In the genomic region with DNA sequence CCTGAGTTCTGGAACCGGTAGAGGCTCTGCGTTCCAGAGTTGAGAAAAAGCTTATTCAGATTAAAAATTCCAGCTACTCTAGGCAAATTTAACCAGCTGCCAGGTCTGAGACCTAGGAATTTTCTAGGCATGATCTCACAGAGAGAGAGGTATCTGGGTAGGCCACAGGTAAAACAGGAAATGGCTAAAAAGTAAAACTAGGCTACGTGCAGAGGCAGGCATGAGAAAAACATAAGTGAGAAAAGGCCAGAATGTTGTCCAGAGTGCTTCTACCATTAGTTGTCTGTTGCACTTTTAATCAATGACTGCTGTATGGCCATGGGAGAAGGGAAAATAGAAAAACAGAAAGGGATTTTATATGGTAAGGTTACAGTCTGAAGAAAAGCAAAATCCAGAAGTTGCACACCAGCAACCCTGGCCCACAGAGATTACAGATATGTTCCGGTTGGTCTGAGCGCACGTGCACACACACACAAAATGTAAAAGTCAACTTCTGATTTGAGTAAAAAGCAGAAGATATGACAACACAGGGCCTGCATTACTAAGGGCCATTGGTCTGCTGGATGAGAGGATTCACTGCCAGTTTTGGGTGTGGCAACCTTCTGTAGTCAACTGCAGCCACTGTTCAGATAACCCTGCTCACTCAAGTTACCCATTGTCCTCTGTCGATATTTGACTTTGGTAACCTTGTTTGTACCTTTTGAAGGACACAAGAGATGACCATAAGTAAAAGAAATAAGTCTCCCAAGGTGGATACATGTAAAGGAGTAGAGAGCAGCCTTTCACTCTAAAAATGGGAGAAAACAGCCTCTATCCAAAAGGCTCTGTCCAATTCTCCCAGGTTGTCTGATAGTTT, we compare ENCODE assay signal across 13 cellular contexts.
DNase-seq lines count a peak whose midpoint lies in the region; ATAC-seq, FAIRE-seq and TF ChIP-seq lines count a peak whose summit lies in the region.
"Had no signal": no experiment of that assay in that cellular context is flagged by ENCODE, and none has a peak within 500 bp of the region (broad histone marks: within the 10 kb centered on the region; RNA-seq: fewer than 3 reads in every experiment).

No MANE protein-coding gene starts in this region.

- H3K9me3 ChIP-seq in PC-9 (ENCODE audit: insufficient read depth, low read depth) = no peaks in the 10 kb centered on the region

- H3K79me2 ChIP-seq in PC-9 (ENCODE audit: low read depth) = no peaks in the 10 kb centered on the region
- H3K79me2 ChIP-seq: hepatocyte had no signal

- POLR2A ChIA-PET in PC-9 (lab: Charles Lee; ENCODE audit: unreplicated experiment) = no interaction called here

- H3K9me2 ChIP-seq in PC-9 (ENCODE audit: insufficient read depth) = no peaks in the 10 kb centered on the region

- no peak overlapping the region for H3K27ac ChIP-seq in PC-9
- H3K27ac ChIP-seq: hepatocyte had no signal

- H4K20me1 ChIP-seq in PC-9 (ENCODE audit: insufficient read depth) = no peaks in the 10 kb centered on the region

- DNase-seq in MV-4-11 (lab: John Stamatoyannopoulos, UW) (peak; percentile 55), RCC 7860 (ENCODE audit: low spot score) (no peak), PC-9 (no peak), NCI-H146 (lab: John Stamatoyannopoulos, UW) (no peak), NCI-H2196 (lab: John Stamatoyannopoulos, UW; ENCODE audit: unreplicated experiment) (no peak)
- DNase-seq: activated T-cell treated with anti-CD3 and anti-CD28 coated beads, Interleukin-2, amount 50 U/mL, for 1 hour; GF-D8; HCEC 1CT had no signal

- TF ChIP-seq CTCF in PC-9 (conservative IDR thresholded peaks at IDR 0.05) = no peak

- CTCF ChIA-PET in PC-9 (lab: Charles Lee) = no interaction called here

- no peak overlapping the region for H3K4me3 ChIP-seq in PC-9
- H3K4me3 ChIP-seq: hepatocyte had no signal

- intact Hi-C loops in PC-9 (cut with micrococcal nuclease; ENCODE audit: unreplicated experiment) = no loop called here

- H3K4me2 ChIP-seq in PC-9 = no peak overlapping the region
- H3K4me2 ChIP-seq: hepatocyte had no signal

- no peaks in the 10 kb centered on the region for H3K36me3 ChIP-seq in PC-9 (ENCODE audit: low read depth)

- no TSS peak for BruUV-seq in PC-9 (replicated peaks; lab: Mats Ljungman, UMichigan)

- FAIRE-seq in RCC 7860 (lab: Jason Lieb, UNC) = no peak
- FAIRE-seq: endometrium had no signal

- no peak overlapping the region for H2AFZ ChIP-seq in PC-9
- H2AFZ ChIP-seq: hepatocyte had no signal

- ATAC-seq in GM18519 (IDR thresholded peaks at IDR 0.05; ENCODE audit: low FRiP score, unreplicated experiment) (peak; percentile 72), GM21515 (IDR thresholded peaks at IDR 0.05; ENCODE audit: unreplicated experiment) (peak; percentile 68), HG03025 (IDR thresholded peaks at IDR 0.05; ENCODE audit: low FRiP score, unreplicated experiment) (peak; percentile 74)

- H3K27me3 ChIP-seq in PC-9 (ENCODE audit: insufficient read depth, low read depth) = no peaks in the 10 kb centered on the region
- H3K27me3 ChIP-seq: hepatocyte had no signal

- H3K4me1 ChIP-seq in PC-9 (replicated peaks; ENCODE audit: insufficient read depth) = no peaks in the 10 kb centered on the region

- H3F3A ChIP-seq in PC-9 (ENCODE audit: insufficient read depth, low read depth) = no peaks in the 10 kb centered on the region
